ENCODE assay signal across 18 cellular contexts in genomic region chr22:10727393-10727792, GRCh38.
"Had no signal": no experiment of that assay in that cellular context is flagged by ENCODE, and none has a peak within 500 bp of the region (broad histone marks: within the 10 kb centered on the region; RNA-seq: fewer than 3 reads in every experiment).

No MANE protein-coding gene starts in this region.

- DNase-seq: effector memory CD4-positive, alpha-beta T cell; gastrocnemius medialis; glutamatergic neuron; immature natural killer cell; kidney; left cardiac atrium; left ventricle myocardium superior; naive thymus-derived CD8-positive, alpha-beta T cell; psoas muscle; retina; sigmoid colon; stimulated activated naive CD4-positive, alpha-beta T cell treated with Interleukin-2 at 50 U/mL for 16 hours; testis had no signal

- H3K36me3 ChIP-seq: esophagus muscularis mucosa, gastrocnemius medialis, neutrophil, sigmoid colon, tibial nerve had no signal

- ATAC-seq: gastrocnemius medialis; left ventricle myocardium superior; naive thymus-derived CD8-positive, alpha-beta T cell had no signal

- H3K27me3 ChIP-seq: esophagus muscularis mucosa, gastrocnemius medialis, neutrophil, sigmoid colon, testis, tibial nerve had no signal

- H3K27ac Mint-ChIP-seq: immature natural killer cell; naive thymus-derived CD8-positive, alpha-beta T cell had no signal

- H3K4me3 Mint-ChIP-seq: immature natural killer cell; naive thymus-derived CD8-positive, alpha-beta T cell had no signal

- H3K4me1 ChIP-seq: esophagus muscularis mucosa, gastrocnemius medialis, psoas muscle, sigmoid colon, testis, tibial nerve had no signal

- H3K9me3 ChIP-seq: gastrocnemius medialis, psoas muscle had no signal

- H3K27me3 Mint-ChIP-seq: naive thymus-derived CD8-positive, alpha-beta T cell had no signal

- H3K4me1 Mint-ChIP-seq: immature natural killer cell had no signal

- H3K27ac ChIP-seq: epithelial cell of prostate, esophagus muscularis mucosa, gastrocnemius medialis, neutrophil, psoas muscle, sigmoid colon, skin epidermis, testis, tibial nerve had no signal

- H3K4me3 ChIP-seq: esophagus muscularis mucosa, gastrocnemius medialis, psoas muscle, sigmoid colon, skin epidermis, testis, tibial nerve had no signal
